18 cellular contexts compared by ENCODE assay signal in genomic region chr13:78618411-78618810, GRCh38. TPM values are rescaled to one million over a fixed set of nuclear protein-coding genes. Genes with fewer than 3 reads are reported as not detected.
DNase-seq lines count a peak whose midpoint lies in the region; TF ChIP-seq lines count a peak whose summit lies in the region.
"Had no signal": no experiment of that assay in that cellular context is flagged by ENCODE, and none has a peak within 500 bp of the region (broad histone marks: within the 10 kb centered on the region; RNA-seq: fewer than 3 reads in every experiment).

No MANE protein-coding gene starts in this region.

- H3K9ac ChIP-seq in colonic mucosa (ENCODE audit: low read depth in 2 of 2, low read length in 2 of 2): no peak overlapping the region

- H3K27me3 ChIP-seq in colonic mucosa: no peaks in the 10 kb centered on the region

- H3K27ac ChIP-seq in colonic mucosa: no peak overlapping the region
- H3K27ac ChIP-seq: 22Rv1, A549, C4-2B had no signal

- H3K4me3 Mint-ChIP-seq in T-helper 1 cell treated with Interleukin-12 subunit alpha and Interleukin-12 subunit beta and Interleukin-4 antibody, amounts not matched to agents 30 μg/mL and 1 μg/mL, for 36 hours: no peak overlapping the region
- peak overlapping the region; percentile 50 for H3K4me3 Mint-ChIP-seq in glutamatergic neuron (ENCODE audit: unreplicated experiment)
- H3K4me3 Mint-ChIP-seq: CD4-positive, alpha-beta T cell had no signal

- peaks cover 36% of the 10 kb centered on the region for H3K36me3 Mint-ChIP-seq in T-helper 1 cell treated with Interleukin-12 subunit alpha and Interleukin-12 subunit beta and Interleukin-4 antibody, amounts not matched to agents 30 μg/mL and 1 μg/mL, for 36 hours (ENCODE audit: low read depth)
- no peaks in the 10 kb centered on the region for H3K36me3 Mint-ChIP-seq in glutamatergic neuron (ENCODE audit: unreplicated experiment)

- intact Hi-C loops in colonic mucosa (cut with DNase I): no loop called here

- no peaks in the 10 kb centered on the region for H3K9me3 Mint-ChIP-seq in T-helper 1 cell treated with Interleukin-12 subunit alpha and Interleukin-12 subunit beta and Interleukin-4 antibody, amounts not matched to agents 30 μg/mL and 1 μg/mL, for 36 hours
- H3K9me3 Mint-ChIP-seq in glutamatergic neuron (ENCODE audit: unreplicated experiment): no peaks in the 10 kb centered on the region
- H3K9me3 Mint-ChIP-seq: CD4-positive, alpha-beta T cell had no signal

- POLR2A ChIA-PET in HEK293T (lab: Yijun Ruan, JAX): interaction anchor here (1.1 to 2.9 kb wide), 2 partner anchors 10 to 14 kb away, joined by 4 to 11 read pairs; partner anchors contain the start of gene POU4F1

- no peaks in the 10 kb centered on the region for H3K4me1 Mint-ChIP-seq in T-helper 1 cell treated with Interleukin-12 subunit alpha and Interleukin-12 subunit beta and Interleukin-4 antibody, amounts not matched to agents 30 μg/mL and 1 μg/mL, for 36 hours (ENCODE audit: low read depth)
- peaks cover 12% of the 10 kb centered on the region for H3K4me1 Mint-ChIP-seq in glutamatergic neuron (ENCODE audit: low read depth, unreplicated experiment)

- DNase-seq in DMS79 treated with DMSO at 0.1 percent for 48 hours (lab: John Stamatoyannopoulos, UW) (peak; percentile 21), DMS79 (lab: John Stamatoyannopoulos, UW) (no peak), T-helper 1 cell (no peak), HEK293T (ENCODE audit: extremely low spot score) (no peak), glutamatergic neuron (no peak), colonic mucosa (no peak)
- no peak for DNase-seq in activated CD8-positive, alpha-beta memory T cell treated with anti-CD3 and anti-CD28 coated beads, Interleukin-2, amount 50 U/mL, for 48 hours
- DNase-seq: AML-193; CD4-positive, alpha-beta T cell; DMS153; DND-41; EL; HCEC 1CT had no signal

- no peaks in the 10 kb centered on the region for H3K36me3 ChIP-seq in colonic mucosa

- H3K4me3 ChIP-seq in colonic mucosa: no peak overlapping the region
- H3K4me3 ChIP-seq: A549 had no signal

- CTCF ChIA-PET in HEK293T (lab: Yijun Ruan, JAX): interaction anchor here (0.7 to 1.4 kb wide), 2 partner anchors 14 to 66 kb away, joined by 3 to 4 read pairs; partner anchors contain the start of gene POU4F1

- no peak for TF ChIP-seq CTCF in glutamatergic neuron (IDR thresholded peaks at IDR 0.05; ENCODE audit: partially characterized antibody, unreplicated experiment)
- TF ChIP-seq CTCF in colonic mucosa (IDR thresholded peaks at IDR 0.05): no peak

- no peaks in the 10 kb centered on the region for H3K27me3 Mint-ChIP-seq in T-helper 1 cell treated with Interleukin-12 subunit alpha and Interleukin-12 subunit beta and Interleukin-4 antibody, amounts not matched to agents 30 μg/mL and 1 μg/mL, for 36 hours (ENCODE audit: low read depth)
- peaks cover 2% of the 10 kb centered on the region for H3K27me3 Mint-ChIP-seq in glutamatergic neuron (ENCODE audit: unreplicated experiment)
- H3K27me3 Mint-ChIP-seq: CD4-positive, alpha-beta T cell had no signal

- no peaks in the 10 kb centered on the region for H3K9me3 ChIP-seq in colonic mucosa
- H3K9me3 ChIP-seq: A549 had no signal

- peak overlapping the region; percentile 2 for H3K27ac Mint-ChIP-seq in T-helper 1 cell treated with Interleukin-12 subunit alpha and Interleukin-12 subunit beta and Interleukin-4 antibody, amounts not matched to agents 30 μg/mL and 1 μg/mL, for 36 hours
- H3K27ac Mint-ChIP-seq in glutamatergic neuron (ENCODE audit: unreplicated experiment): peak overlapping the region; percentile 28
- H3K27ac Mint-ChIP-seq: CD4-positive, alpha-beta T cell had no signal

- H3K4me1 ChIP-seq in colonic mucosa: no peaks in the 10 kb centered on the region
- H3K4me1 ChIP-seq: A549 had no signal

TF ChIP-seq in HEK293T, 16 proteins besides CTCF, POLR2A, EP300 and RAD21:
- no peak for TF ChIP-seq FOXM1 (IDR thresholded peaks at IDR 0.05; ENCODE audit: borderline replicate concordance)
- TF ChIP-seq L3MBTL2 (conservative IDR thresholded peaks at IDR 0.05): no peak
- TF ChIP-seq FOXK2 (IDR thresholded peaks at IDR 0.05): peak; percentile 65; the same call in 1 of the 2 replicates
- peak; percentile 95 for TF ChIP-seq CTBP1 (IDR thresholded peaks at IDR 0.05; ENCODE audit: borderline replicate concordance)
- TF ChIP-seq PKNOX1 (IDR thresholded peaks at IDR 0.05): peak; percentile 90
- no peak for TF ChIP-seq LEF1 (IDR thresholded peaks at IDR 0.05; ENCODE audit: borderline replicate concordance)
- TF ChIP-seq ZNF384 (IDR thresholded peaks at IDR 0.05): peak; percentile 52
- TF ChIP-seq HDGF (IDR thresholded peaks at IDR 0.05; ENCODE audit: borderline replicate concordance): no peak
- TF ChIP-seq BHLHE40 (IDR thresholded peaks at IDR 0.05; ENCODE audit: borderline replicate concordance): no peak
- TF ChIP-seq ELF4 (IDR thresholded peaks at IDR 0.05): no peak
- no peak for TF ChIP-seq SUZ12 (IDR thresholded peaks at IDR 0.05)
- no peak for TF ChIP-seq SP1 (IDR thresholded peaks at IDR 0.05)
- TF ChIP-seq ARNT (IDR thresholded peaks at IDR 0.05): no peak
- peak; percentile 83 for TF ChIP-seq FOXA1 (IDR thresholded peaks at IDR 0.05)
- no peak for TF ChIP-seq NFRKB (IDR thresholded peaks at IDR 0.05)
- no peak for TF ChIP-seq TARDBP (IDR thresholded peaks at IDR 0.05)

RNA-seq across cellular contexts. Expression of gene POU4F1, which starts 15.1 kb away (rescaled TPM):
- total RNA-seq in glutamatergic neuron (ENCODE audit: unreplicated experiment): 125 TPM
- not detected for total RNA-seq in colonic mucosa
- total RNA-seq: G401 had no signal

RNA-seq across cellular contexts. Expression of gene OBI1, which starts 40.5 kb away (rescaled TPM):
- total RNA-seq in glutamatergic neuron (ENCODE audit: unreplicated experiment) (16.7 TPM), colonic mucosa (1 to 10 TPM; 6.8 to 8.0 TPM)

Comparison
In these comparisons a context has a peak if more than half of its experiments do, and no peak if none do; other contexts are left out.
1. RNA of gene POU4F1, which starts 15.1 kb away (total RNA-seq): 125 TPM in glutamatergic neuron (single experiment); not detected in colonic mucosa; every median in the first group is over 100 times any median in the second.